ENCODE assay signal across 8 cellular contexts in the genomic region with DNA sequence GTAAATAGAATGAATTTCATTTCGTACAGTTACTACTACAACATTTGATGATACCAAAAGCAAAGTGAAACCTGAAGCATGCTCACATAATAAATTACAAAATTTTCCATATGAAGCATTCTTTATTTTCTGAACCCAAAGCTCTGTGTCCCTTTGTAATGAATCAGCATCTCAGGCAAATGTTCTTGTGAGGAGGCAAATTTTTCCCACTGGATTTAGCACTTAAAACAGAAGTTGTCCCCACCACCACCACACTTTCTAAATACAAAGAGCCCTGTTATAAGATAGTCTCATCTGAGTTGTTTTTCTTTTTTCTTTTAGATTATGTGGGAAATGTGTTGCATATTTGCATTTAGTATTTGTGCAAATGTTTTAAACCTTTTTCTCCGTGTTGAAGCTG.
A peak's percentile ranks its signal among the peaks of the same experiment; 100 is the strongest.
DNase-seq lines count a peak whose midpoint lies in the region; ATAC-seq lines count a peak whose summit lies in the region.

No MANE protein-coding gene starts in this region.

- peak overlapping the region; percentile 83 for H3K27ac Mint-ChIP-seq in dendritic cell treated with granulocyte-macrophage colony-stimulating factor and Interleukin-4, amounts not matched to agents 40 ng/mL and 50 ng/mL, for 4 days
- H3K27ac Mint-ChIP-seq in naive thymus-derived CD4-positive, alpha-beta T cell, result peak overlapping the region in 8 of 9 donors; percentile 26 to 92 (median 80)

- H3K27me3 Mint-ChIP-seq in dendritic cell treated with granulocyte-macrophage colony-stimulating factor and Interleukin-4, amounts not matched to agents 40 ng/mL and 50 ng/mL, for 4 days, result peaks cover 2% of the 10 kb centered on the region
- peaks cover 0 to 16% (median 0%) of the 10 kb centered on the region in 5 donors for H3K27me3 Mint-ChIP-seq in naive thymus-derived CD4-positive, alpha-beta T cell

- peak overlapping the region; percentile 67 for H3K27ac ChIP-seq in naive thymus-derived CD4-positive, alpha-beta T cell (ENCODE audit: low read depth, low read length)

- ATAC-seq in naive thymus-derived CD4-positive, alpha-beta T cell, result no peak
- no peak for ATAC-seq in HG02571 (IDR thresholded peaks at IDR 0.05; ENCODE audit: unreplicated experiment)

- DNase-seq in DMS153 treated with DMSO at 0.1 percent for 48 hours (lab: John Stamatoyannopoulos, UW; ENCODE audit: unreplicated experiment), result peak; percentile 14
- no peak for DNase-seq in DMS153 (lab: John Stamatoyannopoulos, UW)
- peak; percentile 34 for DNase-seq in NAMALWA (ENCODE audit: low spot score)
- no peak for DNase-seq in naive thymus-derived CD4-positive, alpha-beta T cell
- DNase-seq in NCI-H226, result no peak
- DNase-seq in mesenteric fat pad (ENCODE audit: low spot score), result no peak

- H3K9me3 Mint-ChIP-seq in dendritic cell treated with granulocyte-macrophage colony-stimulating factor and Interleukin-4, amounts not matched to agents 40 ng/mL and 50 ng/mL, for 4 days, result no peaks in the 10 kb centered on the region
- no peaks in the 10 kb centered on the region for H3K9me3 Mint-ChIP-seq in naive thymus-derived CD4-positive, alpha-beta T cell

- no peaks in the 10 kb centered on the region for H3K27me3 ChIP-seq in naive thymus-derived CD4-positive, alpha-beta T cell (ENCODE audit: control insufficient read depth in 2 of 2, insufficient read depth in 2 of 2, low read length in 2 of 2)

- CTCF ChIA-PET in naive thymus-derived CD4-positive, alpha-beta T cell (lab: Charles Lee), result interaction anchor here (0.6 to 1.4 kb wide), 15 partner anchors 14 to 1846 kb away, joined by 3 to 10 read pairs (median 3); a partner anchor contains a TSS

- POLR2A ChIA-PET in naive thymus-derived CD4-positive, alpha-beta T cell (lab: Charles Lee), result interaction anchor here (0.7 to 2.2 kb wide), 6 partner anchors 85 to 590 kb away, joined by 3 to 10 read pairs (median 4); a partner anchor contains a TSS

- no peaks in the 10 kb centered on the region for H3K36me3 Mint-ChIP-seq in dendritic cell treated with granulocyte-macrophage colony-stimulating factor and Interleukin-4, amounts not matched to agents 40 ng/mL and 50 ng/mL, for 4 days (ENCODE audit: low read depth)
- H3K36me3 Mint-ChIP-seq in naive thymus-derived CD4-positive, alpha-beta T cell, result peaks cover 0 to 3% (median 0%) of the 10 kb centered on the region in 5 donors

- H3K4me1 ChIP-seq in naive thymus-derived CD4-positive, alpha-beta T cell (ENCODE audit: control insufficient read depth in 2 of 2, insufficient read depth in 2 of 2, low read length in 2 of 2), result no peaks in the 10 kb centered on the region

- no peaks in the 10 kb centered on the region for H3K4me1 Mint-ChIP-seq in dendritic cell treated with granulocyte-macrophage colony-stimulating factor and Interleukin-4, amounts not matched to agents 40 ng/mL and 50 ng/mL, for 4 days (ENCODE audit: low read depth)
- peaks cover 0 to 19% (median 5%) of the 10 kb centered on the region in 7 donors for H3K4me1 Mint-ChIP-seq in naive thymus-derived CD4-positive, alpha-beta T cell

- peak overlapping the region; percentile 72 for H3K4me3 ChIP-seq in naive thymus-derived CD4-positive, alpha-beta T cell (ENCODE audit: low read length)

- intact Hi-C loops in dendritic cell treated with granulocyte-macrophage colony-stimulating factor and Interleukin-4, amounts not matched to agents 40 ng/mL and 50 ng/mL, for 4 days (cut with micrococcal nuclease), result loop anchor here (5.0 kb wide), 2 partner anchors 173 to 662 kb away; no protein-coding TSS in a partner anchor
- intact Hi-C loops in naive thymus-derived CD4-positive, alpha-beta T cell (cut with micrococcal nuclease), result loop anchor here (2.0 to 10.0 kb wide), 9 partner anchors 174 to 1086 kb away; a partner anchor contains a TSS

- peak overlapping the region; percentile 86 for H3K4me3 Mint-ChIP-seq in dendritic cell treated with granulocyte-macrophage colony-stimulating factor and Interleukin-4, amounts not matched to agents 40 ng/mL and 50 ng/mL, for 4 days
- H3K4me3 Mint-ChIP-seq in naive thymus-derived CD4-positive, alpha-beta T cell, result peak overlapping the region; percentile 75 to 92 (median 88)

- no peaks in the 10 kb centered on the region for H3K9me3 ChIP-seq in naive thymus-derived CD4-positive, alpha-beta T cell (ENCODE audit: control insufficient read depth in 2 of 3, low read length in 3 of 3)

- no peaks in the 10 kb centered on the region for H3K36me3 ChIP-seq in naive thymus-derived CD4-positive, alpha-beta T cell (ENCODE audit: control insufficient read depth in 2 of 3, insufficient read depth in 3 of 3, low read length in 3 of 3)

Comparison
In these comparisons a context has a peak if more than half of its experiments do, and no peak if none do; other contexts are left out.
1. DNase-seq: peak in DMS153 treated with DMSO at 0.1 percent for 48 hours (single experiment) and NAMALWA (single experiment); none in DMS153 (single experiment), naive thymus-derived CD4-positive, alpha-beta T cell (0 of 9), NCI-H226 (single experiment) and mesenteric fat pad (single experiment).